24 cellular contexts compared by ENCODE assay signal in the genomic region with DNA sequence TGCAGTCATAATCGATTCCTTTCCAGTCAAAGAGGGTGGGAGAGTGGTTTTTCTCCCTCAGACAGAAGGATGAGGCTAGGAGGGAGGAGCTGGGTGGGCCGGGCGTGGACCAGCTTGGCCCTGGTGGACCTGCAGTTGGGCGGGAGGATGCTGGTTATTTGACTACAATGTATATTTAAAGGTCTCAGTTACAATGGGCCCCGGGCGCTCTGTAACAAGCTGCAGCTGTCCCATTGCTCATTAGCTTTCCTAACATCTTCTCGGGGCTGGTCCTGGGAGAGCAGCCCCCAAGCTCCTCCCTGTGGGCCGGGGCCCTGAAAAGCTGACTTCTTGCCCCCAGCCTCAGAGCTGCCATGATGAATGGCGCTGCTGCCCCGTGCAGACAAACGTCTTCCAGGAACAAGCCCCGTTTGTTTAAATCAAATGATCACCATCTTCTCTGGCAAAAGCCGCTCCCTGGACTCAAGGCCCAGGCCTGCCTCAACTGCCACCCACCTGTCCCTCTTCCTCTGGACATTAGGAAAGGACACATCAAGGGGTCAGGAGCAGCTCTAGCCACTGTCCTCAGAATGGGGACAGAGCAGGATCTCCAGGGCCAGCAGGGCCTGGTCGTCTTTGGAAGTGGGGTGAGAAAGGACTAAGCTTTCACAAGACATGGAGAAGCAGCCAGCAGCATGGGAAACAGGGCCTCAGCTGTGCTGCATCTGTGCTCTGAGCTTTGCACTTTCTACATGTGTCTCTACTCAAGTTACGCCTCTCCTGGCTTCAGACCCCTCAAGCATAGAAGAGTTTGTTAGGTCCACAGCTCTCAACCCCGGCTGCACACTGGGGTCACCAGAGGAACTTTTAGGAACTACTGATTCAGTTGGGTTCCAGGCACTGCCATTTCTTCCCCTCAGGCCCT. TPM values are rescaled to one million over a fixed set of nuclear protein-coding genes. Genes with fewer than 3 reads are reported as not detected.
DNase-seq lines count a peak whose midpoint lies in the region; TF ChIP-seq lines count a peak whose summit lies in the region.
"Had no signal": no experiment of that assay in that cellular context is flagged by ENCODE, and none has a peak within 500 bp of the region (broad histone marks: within the 10 kb centered on the region; RNA-seq: fewer than 3 reads in every experiment).

No MANE protein-coding gene starts in this region.

- H3K27me3 ChIP-seq in BLaER1 (no peaks in the 10 kb centered on the region), hepatocyte (no peaks in the 10 kb centered on the region), brain microvascular endothelial cell (replicated peaks) (peaks cover 2% of the 10 kb centered on the region), esophagus muscularis mucosa (no peaks in the 10 kb centered on the region)
- H3K27me3 ChIP-seq: BE2C, Peyer's patch had no signal

- no peaks in the 10 kb centered on the region for H3K9me3 Mint-ChIP-seq in nephron progenitor cell
- H3K9me3 Mint-ChIP-seq: HFFc6 had no signal

- no peaks in the 10 kb centered on the region for H3K9me2 ChIP-seq in hepatocyte (replicated peaks; ENCODE audit: insufficient read depth)

- H3K4me1 ChIP-seq in BLaER1, result peaks cover 29% of the 10 kb centered on the region
- peaks cover 9% of the 10 kb centered on the region for H3K4me1 ChIP-seq in hepatocyte (ENCODE audit: insufficient read depth)
- peaks cover 0 to 12% (median 10%) of the 10 kb centered on the region in 4 donors for H3K4me1 ChIP-seq in esophagus muscularis mucosa
- H3K4me1 ChIP-seq: A549, Peyer's patch had no signal

- H3K4me3 Mint-ChIP-seq in nephron progenitor cell, result no peak overlapping the region
- H3K4me3 Mint-ChIP-seq: CD4-positive, CD25-positive, alpha-beta regulatory T cell; HFFc6 had no signal

- H3K4me2 ChIP-seq in BLaER1, result no peak overlapping the region
- no peak overlapping the region for H3K4me2 ChIP-seq in hepatocyte
- H3K4me2 ChIP-seq: A549 had no signal

- intact Hi-C loops in esophagus muscularis mucosa (cut with DNase I), result no loop called here

- no peaks in the 10 kb centered on the region for H3K79me2 ChIP-seq in hepatocyte

- H3K27ac ChIP-seq in BLaER1 (peak overlapping the region; percentile 15; the same call in 1 of the 2 replicates), hepatocyte (peak overlapping the region; percentile 63), brain microvascular endothelial cell (no peak overlapping the region), esophagus muscularis mucosa (replicated peaks in 1 of 4) (peak overlapping the region in 1 of 4 donors; percentile 16)
- H3K27ac ChIP-seq: A549, Peyer's patch had no signal

- peak overlapping the region; percentile 83 for H3K27ac Mint-ChIP-seq in nephron progenitor cell
- H3K27ac Mint-ChIP-seq: HFFc6 had no signal

- TF ChIP-seq POLR2A in esophagus muscularis mucosa (IDR thresholded peaks at IDR 0.05; ENCODE audit: low read depth), result no peak

- DNase-seq in NCI-H526 (lab: John Stamatoyannopoulos, UW), result peak; percentile 68 to 87
- DNase-seq in hepatocyte (ENCODE audit: low spot score), result no peak
- no peak for DNase-seq in nephron progenitor cell
- no peak for DNase-seq in brain microvascular endothelial cell
- no peak for DNase-seq in mucosa of gallbladder (ENCODE audit: low spot score)
- DNase-seq in esophagus muscularis mucosa (ENCODE audit: extremely low spot score), result no peak
- no peak for DNase-seq in stimulated activated CD4-positive, alpha-beta T cell treated with anti-CD3 and anti-CD28 coated beads, Interleukin-4, amount 100 ng/mL, for 1 hour
- DNase-seq: BE2C; CD4-positive, CD25-positive, alpha-beta regulatory T cell; COR-L47; DMS79 treated with DMSO at 0.1 percent for 48 hours; H7; HFFc6; KBM-7; MM.1S; NCI-H1092; NCI-H1436 treated with DMSO at 0.1 percent for 48 hours; NCI-H2029 treated with DMSO at 0.1 percent for 48 hours; NCI-H226; NCI-H510A treated with DMSO at 0.1 percent for 48 hours; Peyer's patch had no signal

- no peaks in the 10 kb centered on the region for H3K36me3 Mint-ChIP-seq in nephron progenitor cell (ENCODE audit: low read depth)
- H3K36me3 Mint-ChIP-seq: CD4-positive, CD25-positive, alpha-beta regulatory T cell had no signal

- H3K36me3 ChIP-seq in BLaER1 (no peaks in the 10 kb centered on the region), hepatocyte (replicated peaks; ENCODE audit: insufficient read depth, low read depth) (no peaks in the 10 kb centered on the region), brain microvascular endothelial cell (replicated peaks) (no peaks in the 10 kb centered on the region), esophagus muscularis mucosa (no peaks in the 10 kb centered on the region)
- H3K36me3 ChIP-seq: BE2C, Peyer's patch had no signal

- 74% methylated on average over 16 of the region's 16 CpGs for WGBS in hepatocyte (ENCODE audit: low lambda C conversion rate, missing lambda C conversion rate)
- WGBS in esophagus muscularis mucosa, result 82% methylated on average over 15 of the region's 16 CpGs

- H3K27me3 Mint-ChIP-seq in nephron progenitor cell (ENCODE audit: low read depth, poor library complexity), result peaks cover 28% of the 10 kb centered on the region

- H3K4me3 ChIP-seq in BLaER1 (no peak overlapping the region), hepatocyte (no peak overlapping the region), brain microvascular endothelial cell (ENCODE audit: low read depth, low read length) (no peak overlapping the region), esophagus muscularis mucosa (no peak overlapping the region)
- H3K4me3 ChIP-seq: A549, GM12878, Peyer's patch had no signal

- peaks cover 67% of the 10 kb centered on the region for H3K4me1 Mint-ChIP-seq in nephron progenitor cell

- H4K20me1 ChIP-seq in BLaER1 (no peaks in the 10 kb centered on the region), hepatocyte (ENCODE audit: insufficient read depth, poor library complexity, severe bottlenecking) (no peaks in the 10 kb centered on the region)

- H3K9me3 ChIP-seq in BLaER1, result no peaks in the 10 kb centered on the region
- H3K9me3 ChIP-seq in hepatocyte (ENCODE audit: low read depth), result no peaks in the 10 kb centered on the region
- no peaks in the 10 kb centered on the region for H3K9me3 ChIP-seq in esophagus muscularis mucosa
- H3K9me3 ChIP-seq: A549, BE2C, Peyer's patch had no signal

- TF ChIP-seq CTCF in hepatocyte (IDR thresholded peaks at IDR 0.05; ENCODE audit: poor library complexity) (no peak), nephron progenitor cell (IDR thresholded peaks at IDR 0.05) (no peak), brain microvascular endothelial cell (IDR thresholded peaks at IDR 0.05; ENCODE audit: low read depth, low read length, missing control alignments) (no peak), esophagus muscularis mucosa (IDR thresholded peaks at IDR 0.05) (no peak)

- in situ Hi-C loops in brain microvascular endothelial cell (cut with HindIII; ENCODE audit: low pct_ligation_motif_present, low sequenced_read_pairs), result no loop called here

- H2AFZ ChIP-seq in hepatocyte, result no peak overlapping the region

- no peak overlapping the region for H3K9ac ChIP-seq in BLaER1

- TF ChIP-seq EP300 in esophagus muscularis mucosa (IDR thresholded peaks at IDR 0.05), result no peak

RNA-seq across cellular contexts. Expression of gene MAGEF1, which starts 38.6 kb away (rescaled TPM):
- total RNA-seq in hepatocyte (57.6 and 66.5 TPM in 2 replicates), mucosa of gallbladder (43.3 TPM), esophagus muscularis mucosa (10 to 100 TPM; 23.5 to 50.9 (median 34.1) TPM)
- 74.4 and 74.9 TPM in 2 replicates for polyA plus RNA-seq in hepatocyte

Comparison
In these comparisons a context has a peak if more than half of its experiments do, and no peak if none do; other contexts are left out.
1. DNase-seq: peak in NCI-H526 (2 of 2); none in hepatocyte (single experiment), nephron progenitor cell (single experiment), brain microvascular endothelial cell (single experiment), mucosa of gallbladder (single experiment), esophagus muscularis mucosa (single experiment) and stimulated activated CD4-positive, alpha-beta T cell treated with anti-CD3 and anti-CD28 coated beads, Interleukin-4, amount 100 ng/mL, for 1 hour (single experiment).